Comparison of ENCODE assay signal across 33 cellular contexts in the genomic region with DNA sequence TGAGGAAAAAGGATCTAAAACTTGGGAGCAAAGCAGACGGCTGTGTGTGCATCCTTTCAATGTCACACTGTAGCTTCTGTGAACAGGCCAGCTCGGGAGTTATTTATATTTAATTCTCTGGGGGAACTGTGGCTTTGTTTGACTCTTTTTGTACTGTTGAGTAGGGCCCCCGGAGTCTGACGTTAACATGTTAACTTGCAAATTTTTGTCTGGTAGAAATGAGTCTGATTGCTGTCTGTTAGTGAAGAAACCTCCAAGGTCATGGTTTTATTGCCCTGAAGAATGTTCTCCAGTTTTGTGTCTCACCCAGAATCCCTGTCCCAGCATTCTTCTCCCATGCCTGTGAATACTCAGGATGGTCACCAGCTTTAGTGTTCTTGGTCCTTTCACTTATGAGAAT. TPM values are rescaled to one million over a fixed set of nuclear protein-coding genes. Genes with fewer than 3 reads are reported as not detected.
"Had no signal": no experiment of that assay in that cellular context is flagged by ENCODE, and none has a peak within 500 bp of the region (broad histone marks: within the 10 kb centered on the region; RNA-seq: fewer than 3 reads in every experiment).

No MANE protein-coding gene starts in this region.

- H3K27ac ChIP-seq: colonic mucosa, esophagus muscularis mucosa, ovary, right lobe of liver, testis, tibial artery had no signal

- H3K27me3 ChIP-seq: colonic mucosa, ovary, right lobe of liver, testis had no signal

- ATAC-seq: left lobe of liver; naive thymus-derived CD8-positive, alpha-beta T cell; right lobe of liver had no signal

- H3K9me3 Mint-ChIP-seq: dendritic cell treated with granulocyte-macrophage colony-stimulating factor and Interleukin-4, amounts not matched to agents 40 ng/mL and 50 ng/mL, for 4 days had no signal

- H3K4me2 ChIP-seq: smooth muscle cell had no signal

- H3K4me3 ChIP-seq: colonic mucosa, esophagus muscularis mucosa, lung, ovary, right lobe of liver, smooth muscle cell, testis, tibial artery had no signal

- H3K4me1 ChIP-seq: colonic mucosa, esophagus muscularis mucosa, right lobe of liver, testis, tibial artery had no signal

- DNase-seq: colonic mucosa; effector CD8-positive, alpha-beta T cell; foreskin melanocyte; head of caudate nucleus; mesendoderm; naive thymus-derived CD8-positive, alpha-beta T cell; nephron progenitor cell; nucleus accumbens; ovary; retina; right lobe of liver; stimulated activated CD4-positive, alpha-beta T cell treated with anti-CD3 and anti-CD28 coated beads, Interleukin-12 subunit alpha, Interleukin-12 subunit beta, amount 100 ng/mL, for 4 hours; stimulated activated CD4-positive, alpha-beta T cell treated with anti-CD3 and anti-CD28 coated beads, Interleukin-1b, Interleukin-23, amount 100 ng/mL, for 48 hours; stimulated activated CD4-positive, alpha-beta T cell treated with anti-CD3 and anti-CD28 coated beads, Interleukin-4, amount 100 ng/mL, for 1 hour; stimulated activated CD8-positive, alpha-beta memory T cell treated with anti-CD3 and anti-CD28 coated beads, Interleukin-4, amount 100 ng/mL, for 48 hours; stimulated activated naive CD4-positive, alpha-beta T cell treated with Interleukin-2 at 50 U/mL for 16 hours; substantia nigra; testis; tibial artery had no signal

- H3K9me3 ChIP-seq: colonic mucosa, ovary, right lobe of liver, testis had no signal

- H3K27ac Mint-ChIP-seq: dendritic cell treated with granulocyte-macrophage colony-stimulating factor and Interleukin-4, amounts not matched to agents 40 ng/mL and 50 ng/mL, for 4 days; naive thymus-derived CD8-positive, alpha-beta T cell; type B pancreatic cell had no signal

- H3K4me3 Mint-ChIP-seq: dendritic cell treated with granulocyte-macrophage colony-stimulating factor and Interleukin-4, amounts not matched to agents 40 ng/mL and 50 ng/mL, for 4 days; naive thymus-derived CD8-positive, alpha-beta T cell; nephron progenitor cell; type B pancreatic cell had no signal

- H3K36me3 Mint-ChIP-seq: naive thymus-derived CD8-positive, alpha-beta T cell; type B pancreatic cell had no signal

- H3K36me3 ChIP-seq: colonic mucosa, esophagus muscularis mucosa, ovary, right lobe of liver, tibial artery had no signal

RNA-seq across cellular contexts. Expression of a gene that starts 14.3 kb away (rescaled TPM):
- total RNA-seq: chondrocyte; colonic mucosa; endothelial cell of umbilical vein; epithelial cell of proximal tubule; esophagus muscularis mucosa; fibroblast of lung; kidney; left lobe of liver; liver; lung; naive thymus-derived CD8-positive, alpha-beta T cell; ovary; pulmonary artery endothelial cell; right lobe of liver; smooth muscle cell; urinary bladder had no signal
- polyA plus RNA-seq: endothelial cell of umbilical vein; fibroblast of lung; liver; lung; naive thymus-derived CD8-positive, alpha-beta T cell; ovary; smooth muscle cell; urinary bladder had no signal

RNA-seq across cellular contexts. Expression of a gene that starts 40.6 kb away (rescaled TPM):
- total RNA-seq: endothelial cell of umbilical vein; epithelial cell of proximal tubule; naive thymus-derived CD8-positive, alpha-beta T cell; pulmonary artery endothelial cell had no signal
- polyA plus RNA-seq: endothelial cell of umbilical vein; naive thymus-derived CD8-positive, alpha-beta T cell had no signal
